9 cellular contexts compared by ENCODE assay signal in genomic region chr22:47147572-47147971, GRCh38.
"Had no signal": no experiment of that assay in that cellular context is flagged by ENCODE, and none has a peak within 500 bp of the region (broad histone marks: within the 10 kb centered on the region; RNA-seq: fewer than 3 reads in every experiment).

No MANE protein-coding gene starts in this region.

- DNase-seq: GM23248, GOT3, H7, HFFc6, IMR-90, KG1 had no signal

- H2AFZ ChIP-seq: GM23248 had no signal

- H3K4me3 ChIP-seq: GM23248, HAP-1, K562 had no signal

- H3K9ac ChIP-seq: GM23248 had no signal

- H3K9me3 ChIP-seq: HAP-1 had no signal

- H3K36me3 ChIP-seq: HAP-1 had no signal

- ATAC-seq: HCT116, K562 had no signal

- H3K27ac Mint-ChIP-seq: HFFc6 had no signal

- H3K27ac ChIP-seq: GM23248 had no signal

- H3K4me3 Mint-ChIP-seq: HFFc6 had no signal

- H3K4me1 ChIP-seq: HAP-1 had no signal
